Comparison of ENCODE assay signal across 32 cellular contexts in the genomic region with DNA sequence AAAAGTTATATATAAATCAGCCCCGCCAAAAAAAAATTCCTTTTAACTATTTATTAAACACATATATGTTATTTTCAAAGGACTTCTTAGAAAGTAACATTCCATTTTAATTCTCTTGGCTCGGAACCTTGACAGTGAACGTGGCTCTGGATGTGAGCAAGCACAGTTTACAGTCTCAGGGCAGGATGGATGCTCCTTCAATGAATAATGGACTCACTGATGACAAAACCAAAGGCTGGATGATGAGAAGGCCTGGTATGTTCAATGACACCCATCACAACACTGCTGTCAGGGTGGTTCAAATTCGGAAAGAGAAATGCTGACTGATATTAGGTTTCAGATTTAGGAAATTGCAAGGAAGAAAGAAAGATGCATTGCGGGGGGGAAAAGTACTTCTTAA.
"Had no signal": no experiment of that assay in that cellular context is flagged by ENCODE, and none has a peak within 500 bp of the region (broad histone marks: within the 10 kb centered on the region; RNA-seq: fewer than 3 reads in every experiment).

No MANE protein-coding gene starts in this region.

- H3K36me3 ChIP-seq: adrenal gland, colonic mucosa had no signal

- ATAC-seq: activated CD4-positive, alpha-beta T cell treated with anti-CD3 and anti-CD28 coated beads for 36 hours; activated CD8-positive, alpha-beta memory T cell treated with anti-CD3 and anti-CD28 coated beads, Interleukin-2, amount 10 ng/mL, durations not matched to agents 7 days and 5 days; activated CD8-positive, alpha-beta T cell treated with anti-CD3 and anti-CD28 coated beads, Interleukin-2, amount 10 ng/mL, durations not matched to agents 7 days and 5 days; activated naive CD8-positive, alpha-beta T cell treated with anti-CD3 and anti-CD28 coated beads, Interleukin-2, amount 50 U/mL, for 24 hours; body of pancreas; foreskin keratinocyte; gastroesophageal sphincter; heart right ventricle; T-helper 17 cell had no signal

- H3K9me3 ChIP-seq: adrenal gland, body of pancreas, colonic mucosa, esophagus squamous epithelium, gastroesophageal sphincter, heart right ventricle had no signal

- FAIRE-seq: endometrium, endothelial cell of umbilical vein had no signal

- H3K4me1 ChIP-seq: body of pancreas, colonic mucosa, foreskin keratinocyte had no signal

- H3K4me3 ChIP-seq: adrenal gland, body of pancreas, colonic mucosa, esophagus squamous epithelium, gastroesophageal sphincter, heart right ventricle had no signal

- DNase-seq: activated CD4-positive, alpha-beta memory T cell treated with anti-CD3 and anti-CD28 coated beads for 36 hours; activated CD4-positive, alpha-beta T cell treated with anti-CD3 and anti-CD28 coated beads for 36 hours; activated CD4-positive, alpha-beta T cell treated with anti-CD3 and anti-CD28 coated beads, Interleukin-2, amount 10 ng/mL, durations not matched to agents 24 days and 14 days; activated CD4-positive, CD25-positive, alpha-beta regulatory T cell; activated CD4-positive, CD25-positive, alpha-beta regulatory T cell treated with anti-CD3 and anti-CD28 coated beads, Interleukin-2, amount 50 U/mL, for 72 hours; activated CD8-positive, alpha-beta memory T cell treated with anti-CD3 and anti-CD28 coated beads, Interleukin-2, amount 10 ng/mL, durations not matched to agents 7 days and 5 days; activated CD8-positive, alpha-beta memory T cell treated with anti-CD3 and anti-CD28 coated beads, Interleukin-2, amount 50 U/mL, for 4 hours; activated CD8-positive, alpha-beta T cell treated with anti-CD3 and anti-CD28 coated beads, Interleukin-2, amount 10 ng/mL, durations not matched to agents 7 days and 5 days; activated effector memory CD4-positive, alpha-beta T cell treated with anti-CD3 and anti-CD28 coated beads, Interleukin-2, amount 50 U/mL, for 16 hours; activated naive CD4-positive, alpha-beta T cell treated with anti-CD3 and anti-CD28 coated beads for 36 hours; activated naive CD8-positive, alpha-beta T cell treated with anti-CD3 and anti-CD28 coated beads for 36 hours; activated naive CD8-positive, alpha-beta T cell treated with anti-CD3 and anti-CD28 coated beads, Interleukin-2, amount 50 U/mL, for 24 hours; activated T-cell treated with anti-CD3 and anti-CD28 coated beads, Interleukin-2, amount 50 U/mL, for 1 hour; activated T-cell treated with anti-CD3 and anti-CD28 coated beads, Interleukin-2, amount 50 U/mL, for 48 hours; adrenal gland; amygdala; aorta; body of pancreas; caudate nucleus; cerebellar nuclear complex; colonic mucosa; effector CD8-positive, alpha-beta T cell; esophagus squamous epithelium; foreskin keratinocyte; heart right ventricle; T-helper 1 cell; T-helper 17 cell; T1000 had no signal

- H3K27me3 ChIP-seq: adrenal gland, body of pancreas, colonic mucosa, esophagus squamous epithelium, foreskin keratinocyte, gastroesophageal sphincter, heart right ventricle had no signal

- H3K27ac ChIP-seq: adrenal gland, body of pancreas, colonic mucosa, epithelial cell of prostate, esophagus squamous epithelium, foreskin keratinocyte, gastroesophageal sphincter, heart right ventricle had no signal
